24 cellular contexts compared by ENCODE assay signal in genomic region chr11:5362017-5362625, GRCh38. TPM values are rescaled to one million over a fixed set of nuclear protein-coding genes. Genes with fewer than 3 reads are reported as not detected.
"Had no signal": no experiment of that assay in that cellular context is flagged by ENCODE, and none has a peak within 500 bp of the region (broad histone marks: within the 10 kb centered on the region; RNA-seq: fewer than 3 reads in every experiment).

No MANE protein-coding gene starts in this region.

- H3K4me3 Mint-ChIP-seq: activated naive CD8-positive, alpha-beta T cell; activated T-helper 17 cell treated with anti-CD3 and anti-CD28 coated beads, Interleukin-2, amount 50 U/mL, for 72 hours; nephron progenitor cell; WTC11 had no signal

- H3K79me2 ChIP-seq: parathyroid adenoma had no signal

- H3K4me1 Mint-ChIP-seq: activated T-helper 17 cell treated with anti-CD3 and anti-CD28 coated beads, Interleukin-2, amount 50 U/mL, for 72 hours; nephron progenitor cell had no signal

- H3K9ac ChIP-seq: parathyroid adenoma had no signal

- FAIRE-seq: endometrium, islet of Langerhans had no signal

- H3K36me3 Mint-ChIP-seq: activated naive CD8-positive, alpha-beta T cell had no signal

- ATAC-seq: activated T-helper 17 cell treated with anti-CD3 and anti-CD28 coated beads, Interleukin-2, amount 50 U/mL, for 72 hours; gastroesophageal sphincter; mucosa of descending colon; right cardiac atrium; upper lobe of right lung; WTC11 had no signal

- H3K36me3 ChIP-seq: adrenal gland, gastroesophageal sphincter, thoracic aorta, upper lobe of right lung had no signal

- DNase-seq: activated naive CD4-positive, alpha-beta T cell; activated T-cell treated with anti-CD3 and anti-CD28 coated beads, Interleukin-2, amount 50 U/mL, for 1 hour; adrenal gland; head of caudate nucleus; mucosa of descending colon; nephron progenitor cell; right cardiac atrium; stimulated activated CD4-positive, alpha-beta T cell treated with anti-CD3 and anti-CD28 coated beads, Interleukin-4, amount 100 ng/mL, for 24 hours; stimulated activated naive CD4-positive, alpha-beta T cell treated with Interleukin-2 at 50 U/mL for 16 hours; T-helper 1 cell; T-helper 9 cell; upper lobe of right lung had no signal

- H3K27ac Mint-ChIP-seq: activated naive CD8-positive, alpha-beta T cell; activated T-helper 17 cell treated with anti-CD3 and anti-CD28 coated beads, Interleukin-2, amount 50 U/mL, for 72 hours; nephron progenitor cell; WTC11 had no signal

- H3K9me3 Mint-ChIP-seq: activated T-helper 17 cell treated with anti-CD3 and anti-CD28 coated beads, Interleukin-2, amount 50 U/mL, for 72 hours; nephron progenitor cell had no signal

- H3K4me3 ChIP-seq: adrenal gland, gastroesophageal sphincter, mucosa of descending colon, thoracic aorta, upper lobe of right lung had no signal

- H3K27ac ChIP-seq: adrenal gland, gastroesophageal sphincter, parathyroid adenoma, thoracic aorta, upper lobe of right lung had no signal

- H3K9me3 ChIP-seq: adrenal gland, gastroesophageal sphincter, mucosa of descending colon, thoracic aorta, upper lobe of right lung had no signal

- H2AFZ ChIP-seq: parathyroid adenoma had no signal

- H3K4me1 ChIP-seq: adrenal gland, gastroesophageal sphincter, parathyroid adenoma, upper lobe of right lung had no signal

- H3K27me3 ChIP-seq: adrenal gland, gastroesophageal sphincter, upper lobe of right lung had no signal

RNA-seq across cellular contexts. Expression of gene OR51B6, which starts 10.8 kb away (rescaled TPM):
- total RNA-seq: activated T-helper 17 cell treated with anti-CD3 and anti-CD28 coated beads, Interleukin-2, amount 50 U/mL, for 72 hours; adrenal gland; cerebellum; gastroesophageal sphincter; liver; mucosa of descending colon; pulmonary artery endothelial cell; right cardiac atrium; thoracic aorta; upper lobe of right lung; WTC11 had no signal
- polyA plus RNA-seq: adrenal gland, esophagus, liver, right cardiac atrium had no signal

RNA-seq across cellular contexts. Expression of gene OR51B5, which starts 18.8 kb away (rescaled TPM):
- total RNA-seq: gastroesophageal sphincter, mucosa of descending colon, pulmonary artery endothelial cell, upper lobe of right lung had no signal
- polyA plus RNA-seq: esophagus, liver had no signal

RNA-seq across cellular contexts. Expression of gene OR51M1, which starts 21.5 kb away (rescaled TPM):
- total RNA-seq: activated T-helper 17 cell treated with anti-CD3 and anti-CD28 coated beads, Interleukin-2, amount 50 U/mL, for 72 hours; adrenal gland; cerebellum; gastroesophageal sphincter; liver; mucosa of descending colon; pulmonary artery endothelial cell; right cardiac atrium; thoracic aorta; upper lobe of right lung; WTC11 had no signal
- polyA plus RNA-seq: adrenal gland, esophagus, liver, right cardiac atrium had no signal

RNA-seq across cellular contexts. Expression of gene OR51B2, which starts 38.0 kb away (rescaled TPM):
- total RNA-seq: mucosa of descending colon, pulmonary artery endothelial cell, right cardiac atrium, thoracic aorta, upper lobe of right lung, WTC11 had no signal
- polyA plus RNA-seq: adrenal gland, esophagus, liver, right cardiac atrium had no signal

RNA-seq across cellular contexts. Expression of gene OR51Q1, which starts 59.8 kb away (rescaled TPM):
- total RNA-seq: activated T-helper 17 cell treated with anti-CD3 and anti-CD28 coated beads, Interleukin-2, amount 50 U/mL, for 72 hours; adrenal gland; cerebellum; gastroesophageal sphincter; liver; mucosa of descending colon; pulmonary artery endothelial cell; right cardiac atrium; thoracic aorta; upper lobe of right lung; WTC11 had no signal
- polyA plus RNA-seq: adrenal gland, esophagus, liver, right cardiac atrium had no signal
